15 cellular contexts compared by ENCODE assay signal in genomic region chr17:81470944-81471803, GRCh38. TPM values are rescaled to one million over a fixed set of nuclear protein-coding genes. Genes with fewer than 3 reads are reported as not detected.
DNase-seq lines count a peak whose midpoint lies in the region; ATAC-seq and TF ChIP-seq lines count a peak whose summit lies in the region.
"Had no signal": no experiment of that assay in that cellular context is flagged by ENCODE, and none has a peak within 500 bp of the region (broad histone marks: within the 10 kb centered on the region; RNA-seq: fewer than 3 reads in every experiment).

No MANE protein-coding gene starts in this region.

- H3K4me3 ChIP-seq in SK-N-MC, result peak overlapping the region; percentile 56
- H3K4me3 ChIP-seq in skin epidermis, result no peak overlapping the region
- H3K4me3 ChIP-seq: esophagus squamous epithelium had no signal

- H3K36me3 ChIP-seq in SK-N-MC (ENCODE audit: insufficient read depth, low read length), result no peaks in the 10 kb centered on the region
- H3K36me3 ChIP-seq: brain microvascular endothelial cell, esophagus squamous epithelium had no signal

- DNase-seq in GM03348 (ENCODE audit: low spot score), result peak; percentile 56
- peak; percentile 68 for DNase-seq in SK-N-MC (ENCODE audit: low read depth, low spot score)
- no peak for DNase-seq in foreskin keratinocyte
- no peak for DNase-seq in inferior parietal cortex (ENCODE audit: extremely low spot score)
- DNase-seq: activated CD4-positive, alpha-beta T cell treated with anti-CD3 and anti-CD28 coated beads for 1 hour; activated T-cell treated with anti-CD3 and anti-CD28 coated beads, Interleukin-2, amount 50 U/mL, for 4 hours; esophagus squamous epithelium; immature natural killer cell; NCI-H1417 treated with DMSO at 0.1 percent for 48 hours had no signal

- H3K4me1 ChIP-seq in foreskin keratinocyte, result no peaks in the 10 kb centered on the region

- peaks cover 8% of the 10 kb centered on the region for H3K27me3 ChIP-seq in foreskin keratinocyte
- H3K27me3 ChIP-seq: brain microvascular endothelial cell, esophagus squamous epithelium had no signal

- H3K9ac ChIP-seq in SK-N-MC (ENCODE audit: insufficient read length), result peak overlapping the region; percentile 61

- TF ChIP-seq CTCF in foreskin keratinocyte (conservative IDR thresholded peaks at IDR 0.05), result no peak

- no peaks in the 10 kb centered on the region for H3K9me3 ChIP-seq in SK-N-MC (ENCODE audit: low read depth, low read length)
- H3K9me3 ChIP-seq: esophagus squamous epithelium had no signal

- ATAC-seq in foreskin keratinocyte (peak; percentile 22), GM21619 (IDR thresholded peaks at IDR 0.05; ENCODE audit: unreplicated experiment) (no peak), HG03520 (IDR thresholded peaks at IDR 0.05; ENCODE audit: unreplicated experiment) (no peak), GM21526 (IDR thresholded peaks at IDR 0.05; ENCODE audit: low FRiP score, unreplicated experiment) (no peak)

- H3K27ac ChIP-seq in SK-N-MC (peak overlapping the region; percentile 99), foreskin keratinocyte (no peak overlapping the region), skin epidermis (peak overlapping the region in 18 of 21 experiments; percentile 13 to 76 (median 46))
- H3K27ac ChIP-seq: brain microvascular endothelial cell had no signal

RNA-seq across cellular contexts. Expression of gene ACTG1, which starts 41.4 kb away (rescaled TPM):
- total RNA-seq in foreskin keratinocyte, result 3,185 and 3,808 TPM in 2 replicates
- 3,262 and 3,802 TPM in 2 replicates for polyA plus RNA-seq in foreskin keratinocyte

RNA-seq across cellular contexts. Expression of gene FSCN2, which starts 57.0 kb away (rescaled TPM):
- total RNA-seq in foreskin keratinocyte, result not detected in 2 replicates
- not detected in 2 replicates for polyA plus RNA-seq in foreskin keratinocyte
- polyA plus RNA-seq: naive thymus-derived CD8-positive, alpha-beta T cell had no signal

Comparison
In these comparisons a context has a peak if more than half of its experiments do, and no peak if none do; other contexts are left out.
1. DNase-seq: peak in GM03348 (single experiment) and SK-N-MC (single experiment); none in foreskin keratinocyte (0 of 2) and inferior parietal cortex (single experiment).